In the genomic region with DNA sequence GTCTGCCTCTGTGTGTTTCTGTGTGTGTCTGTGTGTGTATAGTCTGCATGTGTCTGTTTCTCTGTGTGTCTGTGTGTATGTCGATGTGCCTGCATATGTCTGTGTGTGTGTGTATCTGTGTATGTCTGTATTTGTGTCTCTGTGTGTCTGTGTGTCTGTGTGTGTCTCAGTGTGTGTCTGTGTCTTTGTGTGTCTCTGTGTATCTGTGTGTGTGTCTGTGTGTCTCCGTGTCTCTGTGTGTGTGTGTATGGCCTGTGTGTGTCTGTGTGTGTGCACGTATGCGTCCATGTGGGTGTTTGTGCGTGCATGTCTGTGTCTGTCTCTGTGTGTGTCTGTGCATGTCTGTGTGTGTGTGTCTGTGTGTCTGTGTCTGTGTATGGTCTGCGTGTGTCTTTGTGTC, we compare ENCODE assay signal across 1 cellular context.
TF ChIP-seq lines count a peak whose summit lies in the region.

No MANE protein-coding gene starts in this region.

TF ChIP-seq in endothelial cell of umbilical vein, 7 proteins besides CTCF, POLR2A, EP300 and RAD21:
- TF ChIP-seq GATA2 (IDR thresholded peaks at IDR 0.05; ENCODE audit: insufficient read depth, insufficient read length, low read depth, low read length) (no peak), EZH2 (IDR thresholded peaks at IDR 0.05; ENCODE audit: borderline replicate concordance, low read depth, low read length, severe bottlenecking) (no peak), FOS (IDR thresholded peaks at IDR 0.05; ENCODE audit: borderline replicate concordance, insufficient read depth, low read length) (no peak), POLR2AphosphoS5 (IDR thresholded peaks at IDR 0.05; ENCODE audit: insufficient read depth, low read depth, low read length) (no peak), MYC (IDR thresholded peaks at IDR 0.05; ENCODE audit: low read depth, low read length) (no peak), JUN (IDR thresholded peaks at IDR 0.05; ENCODE audit: borderline replicate concordance, insufficient read depth, insufficient read length, low read depth) (no peak)
- TF ChIP-seq, protein P1, sequence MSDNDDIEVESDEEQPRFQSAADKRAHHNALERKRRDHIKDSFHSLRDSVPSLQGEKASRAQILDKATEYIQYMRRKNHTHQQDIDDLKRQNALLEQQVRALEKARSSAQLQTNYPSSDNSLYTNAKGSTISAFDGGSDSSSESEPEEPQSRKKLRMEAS (IDR thresholded peaks at IDR 0.05; ENCODE audit: insufficient read depth, insufficient read length), result no peak
TF ChIP-seq in endothelial cell of umbilical vein: peak in this region for 0.
